8 cellular contexts compared by ENCODE assay signal in the genomic region with DNA sequence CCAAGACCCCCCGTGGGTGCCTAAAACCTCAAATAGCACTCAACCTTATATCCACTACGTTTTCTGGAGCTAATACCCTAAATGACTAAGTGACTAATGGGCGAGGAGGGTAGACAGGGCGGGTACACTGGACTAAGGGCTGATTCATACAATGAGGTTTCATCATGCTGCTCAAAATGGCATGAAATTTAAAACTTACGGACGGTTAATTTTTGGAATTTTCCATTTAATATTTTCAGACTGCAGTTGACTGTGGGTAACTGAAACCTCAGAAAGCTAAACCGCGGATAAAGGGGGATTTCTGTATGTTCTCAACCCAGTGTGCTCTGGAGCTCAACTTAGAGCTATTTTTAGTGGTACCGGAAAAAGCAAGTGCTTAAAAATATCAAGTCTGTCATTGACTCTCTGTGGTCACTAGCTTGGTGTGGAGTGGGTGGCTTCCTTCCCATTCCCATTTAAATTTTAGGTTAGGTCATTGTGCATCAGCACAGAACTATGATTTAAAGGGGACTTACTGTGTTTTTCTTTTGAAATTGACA.
DNase-seq lines count a peak whose midpoint lies in the region; ATAC-seq, FAIRE-seq and TF ChIP-seq lines count a peak whose summit lies in the region.

No MANE protein-coding gene starts in this region.

- H3K9me3 ChIP-seq in astrocyte (ENCODE audit: insufficient read depth, low read depth, low read length) = no peaks in the 10 kb centered on the region

- DNase-seq in Right ventricle myocardium inferior (ENCODE audit: missing footprints) (no peak), cardiac septum (ENCODE audit: low spot score) (no peak), astrocyte (ENCODE audit: low read depth) (peak; percentile 94), non-pigmented ciliary epithelial cell (ENCODE audit: low read depth) (peak; percentile 83), HuH-7 (ENCODE audit: low spot score) (no peak), inferior parietal cortex (ENCODE audit: extremely low spot score) (no peak)
- no peak for DNase-seq in stimulated activated CD4-positive, alpha-beta T cell treated with anti-CD3 and anti-CD28 coated beads, Interleukin-4, amount 100 ng/mL, for 4 hours

- no peaks in the 10 kb centered on the region for H3K36me3 ChIP-seq in astrocyte (ENCODE audit: insufficient read depth, low read length)

- peak; percentile 82 for ATAC-seq in Right ventricle myocardium inferior
- ATAC-seq in HG03159 (IDR thresholded peaks at IDR 0.05; ENCODE audit: unreplicated experiment) = peak; percentile 65

- peak overlapping the region; percentile 99 for H3K27ac Mint-ChIP-seq in astrocyte (ENCODE audit: unreplicated experiment)

- peaks cover 69% of the 10 kb centered on the region for H3K4me1 Mint-ChIP-seq in astrocyte (ENCODE audit: low read depth, unreplicated experiment)

- no peaks in the 10 kb centered on the region for H3K79me2 ChIP-seq in astrocyte (ENCODE audit: insufficient read depth, low read length)

- H3K4me3 ChIP-seq in astrocyte (ENCODE audit: insufficient read depth, low read depth, low read length) = peak overlapping the region; percentile 45

- FAIRE-seq in astrocyte (lab: Jason Lieb, UNC) = peak; percentile 78

- intact Hi-C loops in Right ventricle myocardium inferior (cut with DNase I) (no loop called here), cardiac septum (cut with DNase I) (no loop called here)

- no peak overlapping the region for H2AFZ ChIP-seq in astrocyte (ENCODE audit: low read depth, low read length)

- TF ChIP-seq CTCF in astrocyte (IDR thresholded peaks at IDR 0.05; ENCODE audit: insufficient read depth, low read depth, low read length) = no peak

- H3K36me3 Mint-ChIP-seq in astrocyte (ENCODE audit: low read depth, unreplicated experiment) = peaks cover 3% of the 10 kb centered on the region

- no peaks in the 10 kb centered on the region for H3K27me3 Mint-ChIP-seq in astrocyte (ENCODE audit: low read depth, unreplicated experiment)

- peaks cover 30% of the 10 kb centered on the region for H3K4me1 ChIP-seq in astrocyte (ENCODE audit: insufficient read depth, low read length)

- H3K9me3 Mint-ChIP-seq in astrocyte (ENCODE audit: unreplicated experiment) = no peaks in the 10 kb centered on the region

- H3K4me2 ChIP-seq in astrocyte (ENCODE audit: low read length) = peak overlapping the region; percentile 83

- no peaks in the 10 kb centered on the region for H4K20me1 ChIP-seq in astrocyte (ENCODE audit: insufficient read depth, low read length)

- H3K27me3 ChIP-seq in astrocyte (ENCODE audit: insufficient read depth, low read length) = no peaks in the 10 kb centered on the region

- H3K4me3 Mint-ChIP-seq in astrocyte (ENCODE audit: unreplicated experiment) = peak overlapping the region; percentile 50

- peak overlapping the region; percentile 90 for H3K27ac ChIP-seq in astrocyte (ENCODE audit: low read depth, low read length)

- peak overlapping the region; percentile 70 for H3K9ac ChIP-seq in astrocyte (ENCODE audit: low read length)

Comparison
In these comparisons a context has a peak if more than half of its experiments do, and no peak if none do; other contexts are left out.
1. DNase-seq: peak in astrocyte (single experiment) and non-pigmented ciliary epithelial cell (single experiment); none in Right ventricle myocardium inferior (single experiment), cardiac septum (single experiment), HuH-7 (single experiment), inferior parietal cortex (single experiment) and stimulated activated CD4-positive, alpha-beta T cell treated with anti-CD3 and anti-CD28 coated beads, Interleukin-4, amount 100 ng/mL, for 4 hours (0 of 2).